Comparison of ENCODE assay signal across 6 cellular contexts in genomic region chr18:8522756-8523155, GRCh38.
"Had no signal": no experiment of that assay in that cellular context is flagged by ENCODE, and none has a peak within 500 bp of the region (broad histone marks: within the 10 kb centered on the region; RNA-seq: fewer than 3 reads in every experiment).

No MANE protein-coding gene starts in this region.

- ATAC-seq: GM23338, K562 had no signal

- H3K27ac Mint-ChIP-seq: GM23338, H9, HFFc6 had no signal

- H3K4me1 Mint-ChIP-seq: GM23338 had no signal

- H2AFZ ChIP-seq: GM23338 had no signal

- DNase-seq: H9, HCEC 1CT, IMR-90 had no signal

- H3K4me3 ChIP-seq: GM23338, K562 had no signal

- H3K4me3 Mint-ChIP-seq: GM23338, H9, HFFc6 had no signal

- H3K4me2 ChIP-seq: GM23338 had no signal
